ENCODE assay signal across 18 cellular contexts in the genomic region with DNA sequence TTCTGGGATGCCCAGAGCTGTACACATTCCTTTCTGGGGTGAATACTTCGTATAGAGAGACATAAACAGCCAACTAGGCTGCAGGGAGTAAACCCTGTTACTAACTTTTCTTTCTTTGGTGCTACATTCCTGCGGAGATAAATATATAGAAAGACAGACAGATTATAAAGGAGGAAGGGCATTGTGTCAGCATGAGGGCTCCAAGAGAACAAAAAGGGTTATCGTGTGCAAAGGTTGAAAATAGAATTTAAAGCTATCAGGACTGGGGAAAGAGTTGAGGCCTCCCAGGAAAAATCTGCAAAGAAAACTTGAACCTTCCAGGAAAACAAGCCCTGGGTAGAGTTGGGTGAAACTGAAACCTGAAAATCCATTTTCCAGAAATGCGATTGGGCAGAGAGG.
DNase-seq lines count a peak whose midpoint lies in the region.
"Had no signal": no experiment of that assay in that cellular context is flagged by ENCODE, and none has a peak within 500 bp of the region (broad histone marks: within the 10 kb centered on the region; RNA-seq: fewer than 3 reads in every experiment).

No MANE protein-coding gene starts in this region.

- no peak overlapping the region for H2BK120ac ChIP-seq in mesenchymal stem cell (ENCODE audit: low read depth, low read length)

- peak overlapping the region; percentile 61 for H2AK5ac ChIP-seq in mesenchymal stem cell (ENCODE audit: low read length, severe bottlenecking)

- no peaks in the 10 kb centered on the region for H3K36me3 ChIP-seq in HUES48 (ENCODE audit: control insufficient read depth, insufficient read depth, low read length)
- no peaks in the 10 kb centered on the region for H3K36me3 ChIP-seq in mesenchymal stem cell (ENCODE audit: control insufficient read depth in 1 of 2, insufficient read depth in 2 of 2, low read depth in 1 of 2, low read length in 2 of 2)
- no peaks in the 10 kb centered on the region for H3K36me3 ChIP-seq in skeletal muscle tissue (ENCODE audit: control insufficient read depth in 3 of 3, insufficient read depth in 3 of 3, low read length in 3 of 3)
- H3K36me3 ChIP-seq: heart left ventricle had no signal

- H3K27me3 ChIP-seq in HUES48 (ENCODE audit: control insufficient read depth, insufficient read depth, low read length) (no peaks in the 10 kb centered on the region), mesenchymal stem cell (ENCODE audit: control insufficient read depth in 1 of 2, insufficient read depth in 1 of 2, low read length in 2 of 2) (peaks cover 0 to 6% of the 10 kb centered on the region in 2 experiments), skeletal muscle tissue (ENCODE audit: control insufficient read depth in 3 of 3, insufficient read depth in 3 of 3, low read length in 3 of 3) (peaks cover 0 to 4% (median 3%) of the 10 kb centered on the region in 3 donors)
- H3K27me3 ChIP-seq: heart left ventricle had no signal

- no peak for DNase-seq in mesenchymal stem cell
- no peak for DNase-seq in anterior cingulate cortex (lab: John Stamatoyannopoulos, UW)
- DNase-seq in NCI-H2029 treated with DMSO at 0.1 percent for 48 hours (lab: John Stamatoyannopoulos, UW), result no peak
- DNase-seq in SKM-1 (lab: John Stamatoyannopoulos, UW; ENCODE audit: unreplicated experiment), result no peak
- no peak for DNase-seq in NK-92 treated with Interleukin-12 subunit alpha and Interleukin-12 subunit beta, amount 100 ng/mL, for 24 hours (lab: John Stamatoyannopoulos, UW)
- DNase-seq: activated CD4-positive, alpha-beta T cell treated with anti-CD3 and anti-CD28 coated beads for 1 hour; activated naive CD4-positive, alpha-beta T cell treated with anti-CD3 and anti-CD28 coated beads, Interleukin-2, amount 50 U/mL, for 16 hours; activated T-cell treated with anti-CD3 and anti-CD28 coated beads, Interleukin-2, amount 50 U/mL, for 48 hours; effector memory CD8-positive, alpha-beta T cell; H7; heart left ventricle; Karpas-422; RPMI8226; stimulated activated CD4-positive, alpha-beta T cell treated with anti-CD3 and anti-CD28 coated beads, Interleukin-4, amount 100 ng/mL, for 1 hour had no signal

- no peak overlapping the region for H3K23ac ChIP-seq in mesenchymal stem cell (ENCODE audit: low read length in 2 of 2)

- no peak overlapping the region for H3K4ac ChIP-seq in mesenchymal stem cell (ENCODE audit: low read depth in 1 of 2, low read length in 2 of 2)

- H3K9me3 ChIP-seq in HUES48 (ENCODE audit: control insufficient read depth, insufficient read depth, low read length) (no peaks in the 10 kb centered on the region), mesenchymal stem cell (ENCODE audit: control insufficient read depth, low read length) (no peaks in the 10 kb centered on the region), skeletal muscle tissue (ENCODE audit: control insufficient read depth in 3 of 3, low read length in 3 of 3) (no peaks in the 10 kb centered on the region)
- H3K9me3 ChIP-seq: heart left ventricle had no signal

- H3K27ac ChIP-seq in HUES48 (ENCODE audit: low read depth, low read length) (peak overlapping the region; percentile 57), cingulate gyrus (ENCODE audit: low read depth, low read length) (peak overlapping the region; percentile 19), mesenchymal stem cell (ENCODE audit: low read length, poor library complexity, severe bottlenecking) (no peak overlapping the region), skeletal muscle tissue (ENCODE audit: low read depth, low read length) (peak overlapping the region; percentile 33)

- no peak overlapping the region for H4K91ac ChIP-seq in mesenchymal stem cell (ENCODE audit: low read length)

- H2BK12ac ChIP-seq in mesenchymal stem cell (ENCODE audit: low read length in 2 of 2), result no peak overlapping the region

- H3K4me1 ChIP-seq in HUES48 (ENCODE audit: control insufficient read depth, insufficient read depth, low read length) (peaks cover 17% of the 10 kb centered on the region), mesenchymal stem cell (ENCODE audit: control insufficient read depth, insufficient read depth, low read depth, low read length) (peaks cover 11% of the 10 kb centered on the region), skeletal muscle tissue (ENCODE audit: control insufficient read depth in 3 of 3, insufficient read depth in 3 of 3, low read length in 3 of 3) (peaks cover 15 to 32% (median 25%) of the 10 kb centered on the region in 3 donors)

- WGBS in mesenchymal stem cell, result 88% methylated on average over 4 of the region's 4 CpGs

- no peak overlapping the region for H3K4me2 ChIP-seq in mesenchymal stem cell (ENCODE audit: low read length, poor library complexity, severe bottlenecking)

- H3K4me3 ChIP-seq in HUES48 (ENCODE audit: low read depth, low read length) (no peak overlapping the region), mesenchymal stem cell (ENCODE audit: insufficient read depth in 1 of 2, low read depth in 1 of 2, low read length in 2 of 2) (no peak overlapping the region), skeletal muscle tissue (ENCODE audit: low read length in 3 of 3) (no peak overlapping the region)
- H3K4me3 ChIP-seq: heart left ventricle, skin epidermis had no signal

- no peak overlapping the region for H2BK5ac ChIP-seq in mesenchymal stem cell (ENCODE audit: low read depth, low read length, poor library complexity, severe bottlenecking)

- no peak overlapping the region for H4K8ac ChIP-seq in mesenchymal stem cell (ENCODE audit: low read length)

- no peak overlapping the region for H3K14ac ChIP-seq in mesenchymal stem cell (ENCODE audit: low read length in 2 of 2)

- no peak overlapping the region for H2BK15ac ChIP-seq in mesenchymal stem cell (ENCODE audit: low read depth, poor library complexity, severe bottlenecking)

- peaks cover 2% of the 10 kb centered on the region for H3K79me1 ChIP-seq in mesenchymal stem cell (replicated peaks; ENCODE audit: low read length, poor library complexity, severe bottlenecking)

- no peak overlapping the region for H2AFZ ChIP-seq in mesenchymal stem cell (ENCODE audit: low read depth, low read length)

- H3K18ac ChIP-seq in mesenchymal stem cell (ENCODE audit: low read depth in 1 of 2, low read length in 2 of 2), result no peak overlapping the region

- no peak overlapping the region for H3K9ac ChIP-seq in HUES48 (ENCODE audit: low read depth, low read length)
- H3K9ac ChIP-seq in mesenchymal stem cell (ENCODE audit: low read length), result no peak overlapping the region
- no peak overlapping the region for H3K9ac ChIP-seq in skeletal muscle tissue (ENCODE audit: low read depth in 1 of 3, low read length in 3 of 3)
